Comparison of ENCODE assay signal across 1 cellular context in genomic region chr4:107392951-107393350, GRCh38.
TF ChIP-seq lines count a peak whose summit lies in the region.

No MANE protein-coding gene starts in this region.

TF ChIP-seq in HepG2, 621 proteins besides CTCF, POLR2A, EP300 and RAD21 (continued from another document):
- no peak for TF ChIP-seq ARID3A (IDR thresholded peaks at IDR 0.05; ENCODE audit: low read depth, low read length)
TF ChIP-seq in HepG2: peak in this region for 0.
